24 cellular contexts compared by ENCODE assay signal in genomic region chr2:239723486-239724193, GRCh38.
A peak's percentile ranks its signal among the peaks of the same experiment; 100 is the strongest.
DNase-seq lines count a peak whose midpoint lies in the region; ATAC-seq, FAIRE-seq and TF ChIP-seq lines count a peak whose summit lies in the region.
"Had no signal": no experiment of that assay in that cellular context is flagged by ENCODE, and none has a peak within 500 bp of the region (broad histone marks: within the 10 kb centered on the region; RNA-seq: fewer than 3 reads in every experiment).

No MANE protein-coding gene starts in this region.

- H3K36me3 ChIP-seq in endodermal cell (ENCODE audit: control insufficient read depth, insufficient read depth, low read length) (no peaks in the 10 kb centered on the region), osteoblast (ENCODE audit: insufficient read depth, low read length) (no peaks in the 10 kb centered on the region)
- no peaks in the 10 kb centered on the region for H3K36me3 ChIP-seq in CD8-positive, alpha-beta memory T cell (ENCODE audit: insufficient read depth, low read length)
- H3K36me3 ChIP-seq: heart right ventricle, tibial nerve had no signal

- H3K4me2 ChIP-seq in osteoblast (ENCODE audit: insufficient read depth, low read length) = no peak overlapping the region

- POLR2A ChIA-PET in CD8-positive, alpha-beta memory T cell (lab: Charles Lee) = no interaction called here

- WGBS in endodermal cell (ENCODE audit: insufficient coverage in 1 of 2, insufficient read length in 1 of 2), 2 experiments = 87 to 94% methylated on average over 9 of the region's 9 CpGs

- H3K9me3 ChIP-seq in endodermal cell (ENCODE audit: control insufficient read depth, low read length) (no peaks in the 10 kb centered on the region), osteoblast (ENCODE audit: low read depth, low read length) (no peaks in the 10 kb centered on the region)
- no peaks in the 10 kb centered on the region for H3K9me3 ChIP-seq in CD8-positive, alpha-beta memory T cell (ENCODE audit: low read length)
- H3K9me3 ChIP-seq: body of pancreas, heart right ventricle, tibial nerve had no signal

- H3K4me3 Mint-ChIP-seq in endodermal cell = no peak overlapping the region
- no peak overlapping the region for H3K4me3 Mint-ChIP-seq in CD8-positive, alpha-beta memory T cell
- H3K4me3 Mint-ChIP-seq: activated CD8-positive, alpha-beta T cell treated with anti-CD3 and anti-CD28 coated beads for 36 hours; CD4-positive, CD25-positive, alpha-beta regulatory T cell had no signal

- no peak overlapping the region for H2AFZ ChIP-seq in osteoblast (ENCODE audit: low read length)

- H3K4me3 ChIP-seq in endodermal cell (ENCODE audit: low read length) = no peak overlapping the region
- H3K4me3 ChIP-seq in osteoblast (ENCODE audit: insufficient read depth, low read length) = no peak overlapping the region
- H3K4me3 ChIP-seq in CD8-positive, alpha-beta memory T cell (ENCODE audit: low read length) = no peak overlapping the region
- H3K4me3 ChIP-seq: body of pancreas, heart right ventricle, lung, SK-N-MC, skin epidermis, tibial nerve had no signal

- H3K9me3 Mint-ChIP-seq in endodermal cell = peaks cover 2% of the 10 kb centered on the region
- H3K9me3 Mint-ChIP-seq in CD8-positive, alpha-beta memory T cell = no peaks in the 10 kb centered on the region
- H3K9me3 Mint-ChIP-seq: activated CD8-positive, alpha-beta T cell treated with anti-CD3 and anti-CD28 coated beads for 36 hours had no signal

- no peak overlapping the region for H3K27ac ChIP-seq in endodermal cell (ENCODE audit: low read depth, low read length)
- H3K27ac ChIP-seq in osteoblast (ENCODE audit: low read depth, low read length) = no peak overlapping the region
- H3K27ac ChIP-seq in CD8-positive, alpha-beta memory T cell (ENCODE audit: low read depth, low read length) = no peak overlapping the region
- H3K27ac ChIP-seq: 22Rv1, body of pancreas, heart right ventricle, SK-N-MC, tibial nerve had no signal

- no peaks in the 10 kb centered on the region for H3K27me3 Mint-ChIP-seq in endodermal cell (ENCODE audit: insufficient read depth)
- no peaks in the 10 kb centered on the region for H3K27me3 Mint-ChIP-seq in CD8-positive, alpha-beta memory T cell
- H3K27me3 Mint-ChIP-seq: activated CD8-positive, alpha-beta T cell treated with anti-CD3 and anti-CD28 coated beads for 36 hours; CD4-positive, CD25-positive, alpha-beta regulatory T cell had no signal

- ATAC-seq in activated CD4-positive, CD25-positive, alpha-beta regulatory T cell treated with anti-CD3 and anti-CD28 coated beads, Interleukin-2, amount 50 U/mL, for 24 hours = no peak
- ATAC-seq: activated CD8-positive, alpha-beta T cell treated with anti-CD3 and anti-CD28 coated beads for 36 hours; body of pancreas; heart right ventricle had no signal

- no peaks in the 10 kb centered on the region for H3K27me3 ChIP-seq in endodermal cell (ENCODE audit: control insufficient read depth, insufficient read depth, low read length, poor library complexity, severe bottlenecking)
- no peaks in the 10 kb centered on the region for H3K27me3 ChIP-seq in osteoblast (ENCODE audit: insufficient read depth, low read length)
- H3K27me3 ChIP-seq in CD8-positive, alpha-beta memory T cell (ENCODE audit: insufficient read depth, low read length, poor library complexity, severe bottlenecking) = no peaks in the 10 kb centered on the region
- H3K27me3 ChIP-seq: body of pancreas, tibial nerve had no signal

- H3K4me1 Mint-ChIP-seq in endodermal cell = no peaks in the 10 kb centered on the region
- H3K4me1 Mint-ChIP-seq in CD8-positive, alpha-beta memory T cell = no peaks in the 10 kb centered on the region
- H3K4me1 Mint-ChIP-seq: CD4-positive, CD25-positive, alpha-beta regulatory T cell had no signal

- CTCF ChIA-PET in CD8-positive, alpha-beta memory T cell (lab: Charles Lee) = no interaction called here

- no peaks in the 10 kb centered on the region for H4K20me1 ChIP-seq in osteoblast (ENCODE audit: insufficient read depth, low read length)

- H3K79me2 ChIP-seq in osteoblast (ENCODE audit: insufficient read depth, low read length) = no peaks in the 10 kb centered on the region

- H3K9ac ChIP-seq in endodermal cell (ENCODE audit: extremely low read depth, low read length, poor library complexity, severe bottlenecking) = no peak overlapping the region

- no peaks in the 10 kb centered on the region for H3K36me3 Mint-ChIP-seq in endodermal cell (ENCODE audit: low read depth)
- H3K36me3 Mint-ChIP-seq in CD8-positive, alpha-beta memory T cell = no peaks in the 10 kb centered on the region
- H3K36me3 Mint-ChIP-seq: CD4-positive, CD25-positive, alpha-beta regulatory T cell had no signal

- no peak overlapping the region for H3K27ac Mint-ChIP-seq in endodermal cell
- H3K27ac Mint-ChIP-seq in CD8-positive, alpha-beta memory T cell = peak overlapping the region in 1 of 8 donors; percentile 87
- H3K27ac Mint-ChIP-seq: activated CD8-positive, alpha-beta T cell treated with anti-CD3 and anti-CD28 coated beads for 36 hours had no signal

- H3K4me1 ChIP-seq in endodermal cell (ENCODE audit: control insufficient read depth, insufficient read depth, low read length) = no peaks in the 10 kb centered on the region
- no peaks in the 10 kb centered on the region for H3K4me1 ChIP-seq in osteoblast (ENCODE audit: insufficient read depth, low read length)
- no peaks in the 10 kb centered on the region for H3K4me1 ChIP-seq in CD8-positive, alpha-beta memory T cell (ENCODE audit: insufficient read depth, low read length)
- H3K4me1 ChIP-seq: body of pancreas, heart right ventricle had no signal

- TF ChIP-seq CTCF in endodermal cell (conservative IDR thresholded peaks at IDR 0.05) (no peak), osteoblast (IDR thresholded peaks at IDR 0.05; ENCODE audit: extremely low read depth, low read depth, low read length) (no peak)

- DNase-seq in activated CD4-positive, CD25-positive, alpha-beta regulatory T cell treated with anti-CD3 and anti-CD28 coated beads, Interleukin-2, amount 50 U/mL, for 72 hours = peak; percentile 13
- DNase-seq in endodermal cell = peak; percentile 30
- peak; percentile 78 for DNase-seq in osteoblast (ENCODE audit: insufficient read length, low spot score, missing footprints)
- DNase-seq in urothelium cell line (ENCODE audit: low spot score) = no peak
- DNase-seq in A172 (ENCODE audit: low spot score) = no peak
- no peak for DNase-seq in DMS53 treated with DMSO at 0.1 percent for 48 hours (lab: John Stamatoyannopoulos, UW; ENCODE audit: unreplicated experiment)
- DNase-seq in CD8-positive, alpha-beta memory T cell = no peak
- DNase-seq: activated CD8-positive, alpha-beta T cell treated with anti-CD3 and anti-CD28 coated beads for 36 hours; activated gamma-delta T cell treated with Interleukin-2 at 50 U/mL for 16 hours; activated T-cell treated with anti-CD3 and anti-CD28 coated beads for 4 hours; body of pancreas; CD4-positive, CD25-positive, alpha-beta regulatory T cell; EL; NCI-H1694; stimulated activated CD4-positive, alpha-beta T cell treated with anti-CD3 and anti-CD28 coated beads, Interleukin-1b, Interleukin-23, amount 100 ng/mL, for 48 hours; stimulated activated CD8-positive, alpha-beta memory T cell treated with anti-CD3 and anti-CD28 coated beads, Interleukin-4, amount 100 ng/mL, for 48 hours had no signal

- FAIRE-seq in urothelium cell line (lab: Jason Lieb, UNC) = peak; percentile 84
- FAIRE-seq: GM12891 had no signal

Comparison
In these comparisons a context has a peak if more than half of its experiments do, and no peak if none do; other contexts are left out.
1. DNase-seq: peak in activated CD4-positive, CD25-positive, alpha-beta regulatory T cell treated with anti-CD3 and anti-CD28 coated beads, Interleukin-2, amount 50 U/mL, for 72 hours (single experiment), endodermal cell (single experiment) and osteoblast (single experiment); none in urothelium cell line (single experiment), A172 (single experiment), DMS53 treated with DMSO at 0.1 percent for 48 hours (single experiment) and CD8-positive, alpha-beta memory T cell (0 of 5).